ENCODE assay signal across 8 cellular contexts in genomic region chr11:86068951-86069407, GRCh38. TPM values are rescaled to one million over a fixed set of nuclear protein-coding genes. Genes with fewer than 3 reads are reported as not detected.
A peak's percentile ranks its signal among the peaks of the same experiment; 100 is the strongest.
DNase-seq lines count a peak whose midpoint lies in the region; ATAC-seq and TF ChIP-seq lines count a peak whose summit lies in the region.

PICALM (minus strand) TSS chr11:86069084; CDS start chr11:86068780, 304 bp downstream.

- no peaks in the 10 kb centered on the region for H3K27me3 Mint-ChIP-seq in activated T-cell treated with anti-CD3 and anti-CD28 coated beads, Interleukin-2, amount 50 U/mL, for 24 hours

- H3K4me1 ChIP-seq in mucosa of stomach (ENCODE audit: control insufficient read depth, insufficient read depth, low read length) = peaks cover 17% of the 10 kb centered on the region

- peak within 1 kb of the TSS; percentile 96 for H3K9ac ChIP-seq in mucosa of stomach (ENCODE audit: low read length)

- H3K36me3 Mint-ChIP-seq in activated T-cell treated with anti-CD3 and anti-CD28 coated beads, Interleukin-2, amount 50 U/mL, for 24 hours (ENCODE audit: low read depth) = peaks cover 42% of the 10 kb centered on the region

- peak within 1 kb of the TSS; percentile 95 for H3K4me3 Mint-ChIP-seq in activated T-cell treated with anti-CD3 and anti-CD28 coated beads, Interleukin-2, amount 50 U/mL, for 24 hours

- peak within 1 kb of the TSS; percentile 97 for H3K27ac Mint-ChIP-seq in activated T-cell treated with anti-CD3 and anti-CD28 coated beads, Interleukin-2, amount 50 U/mL, for 24 hours

- peak; percentile 97 for DNase-seq in DMS153 treated with DMSO at 0.1 percent for 48 hours (lab: John Stamatoyannopoulos, UW; ENCODE audit: unreplicated experiment)
- peak; percentile 99 for DNase-seq in KBM-7
- DNase-seq in activated T-cell treated with anti-CD3 and anti-CD28 coated beads, Interleukin-2, amount 50 U/mL, for 24 hours = peak; percentile 96
- DNase-seq in erythroblast (lab: John Stamatoyannopoulos, UW) = peak; percentile 100
- peak; percentile 90 to 93 for DNase-seq in stimulated activated CD8-positive, alpha-beta memory T cell treated with anti-CD3 and anti-CD28 coated beads, Interleukin-7, amount 100 ng/mL, for 1 hour (ENCODE audit: low read depth in 2 of 2)

- H3K9me3 ChIP-seq in mucosa of stomach (ENCODE audit: control insufficient read depth, low read length) = no peaks in the 10 kb centered on the region

- in situ Hi-C loops in KBM-7 (cut with MboI; ENCODE audit: low pct_unique_long_range_greater_than_20kb, low sequenced_read_pairs) = no loop called here

- ATAC-seq in GM21717 (IDR thresholded peaks at IDR 0.05; ENCODE audit: unreplicated experiment) = peak; percentile 86

- H3K4me1 Mint-ChIP-seq in activated T-cell treated with anti-CD3 and anti-CD28 coated beads, Interleukin-2, amount 50 U/mL, for 24 hours (ENCODE audit: low read depth) = peaks cover 29% of the 10 kb centered on the region

- H3K9me3 Mint-ChIP-seq in activated T-cell treated with anti-CD3 and anti-CD28 coated beads, Interleukin-2, amount 50 U/mL, for 24 hours = no peaks in the 10 kb centered on the region

- no peaks in the 10 kb centered on the region for H3K36me3 ChIP-seq in mucosa of stomach (ENCODE audit: control insufficient read depth, insufficient read depth, low read length)

- H3K27me3 ChIP-seq in mucosa of stomach (ENCODE audit: control insufficient read depth, insufficient read depth, low read length) = no peaks in the 10 kb centered on the region

- peak within 1 kb of the TSS; percentile 87 for H3K4me3 ChIP-seq in mucosa of stomach (ENCODE audit: low read length)

- TF ChIP-seq POLR2A in erythroblast (IDR thresholded peaks at IDR 0.05; ENCODE audit: low read length) = peak; percentile 77

TF ChIP-seq in PFSK-1, 5 proteins besides CTCF, POLR2A, EP300 and RAD21:
- TF ChIP-seq FOXP2 (optimal IDR thresholded peaks at IDR 0.05; ENCODE audit: borderline replicate concordance, extremely low read depth, extremely low read length, insufficient read depth) (peak; percentile 99), REST (IDR thresholded peaks at IDR 0.05; ENCODE audit: insufficient read depth in 1 of 2, low read depth in 2 of 2, low read length in 2 of 2) (0 out of 4 replicates have a peak, but pooled peaks of 1 of the 2 experiments have one; percentile 11), TAF1 (IDR thresholded peaks at IDR 0.05; ENCODE audit: borderline replicate concordance, insufficient read depth, low read length) (no peak; the same call in 1 of the 2 replicates), POLR2AphosphoS5 (IDR thresholded peaks at IDR 0.05; ENCODE audit: low read depth, low read length) (peak; percentile 68), SIN3A (IDR thresholded peaks at IDR 0.05; ENCODE audit: borderline replicate concordance, insufficient read depth, low read length) (peak; percentile 48; the same call in 1 of the 2 replicates)

RNA-seq across cellular contexts. Expression of gene PICALM, which starts in this region (rescaled TPM):
- 86.3 TPM for polyA plus RNA-seq in PFSK-1 (2012; ENCODE audit: insufficient read length, low read depth)

Comparison
In these comparisons a context has a peak if more than half of its experiments do, and no peak if none do; other contexts are left out.
1. Peak in every context shown above with its lines: DNase-seq, ATAC-seq and H3K4me3 ChIP-seq.